11 cellular contexts compared by ENCODE assay signal in genomic region chr6:125014157-125014957, GRCh38. TPM values are rescaled to one million over a fixed set of nuclear protein-coding genes. Genes with fewer than 3 reads are reported as not detected.
DNase-seq lines count a peak whose midpoint lies in the region; ATAC-seq and TF ChIP-seq lines count a peak whose summit lies in the region.
"Had no signal": no experiment of that assay in that cellular context is flagged by ENCODE, and none has a peak within 500 bp of the region (broad histone marks: within the 10 kb centered on the region; RNA-seq: fewer than 3 reads in every experiment).

No MANE protein-coding gene starts in this region.

- H3K36me3 ChIP-seq in osteoblast (ENCODE audit: insufficient read depth, low read length) (peaks cover 3% of the 10 kb centered on the region), aorta (ENCODE audit: control insufficient read depth in 1 of 2, insufficient read depth in 2 of 2, low read length in 1 of 2) (no peaks in the 10 kb centered on the region)

- H4K20me1 ChIP-seq in osteoblast (ENCODE audit: insufficient read depth, low read length), result no peaks in the 10 kb centered on the region

- H3K79me2 ChIP-seq in osteoblast (ENCODE audit: insufficient read depth, low read length), result peaks cover 35% of the 10 kb centered on the region

- intact Hi-C loops in aorta (cut with DNase I), result no loop called here

- ATAC-seq in aorta (ENCODE audit: low FRiP score), result no peak

- peak; percentile 21 for DNase-seq in NCI-H146 (lab: John Stamatoyannopoulos, UW)
- DNase-seq in NCI-H146 treated with DMSO at 0.1 percent for 48 hours (lab: John Stamatoyannopoulos, UW; ENCODE audit: unreplicated experiment), result no peak
- peak; percentile 2 for DNase-seq in NAMALWA (ENCODE audit: low spot score)
- peak; percentile 68 for DNase-seq in dedifferentiated amniotic fluid mesenchymal stem cell (ENCODE audit: extremely low spot score)
- peak; percentile 2 for DNase-seq in osteoblast (ENCODE audit: insufficient read length, low spot score, missing footprints)
- DNase-seq in NCI-H82 (lab: John Stamatoyannopoulos, UW), result no peak
- no peak for DNase-seq in aorta
- no peak for DNase-seq in islet precursor cell
- DNase-seq: effector CD4-positive, alpha-beta T cell; NCI-H2171 treated with DMSO at 0.1 percent for 48 hours; T-helper 9 cell had no signal

- 46 to 56% methylated on average over 1 of the region's 1 CpG for WGBS in aorta, 2 donors

- TF ChIP-seq CTCF in osteoblast (IDR thresholded peaks at IDR 0.05; ENCODE audit: extremely low read depth, low read depth, low read length), result no peak

- H3K4me2 ChIP-seq in osteoblast (ENCODE audit: insufficient read depth, low read length), result peak overlapping the region; percentile 60

- no peaks in the 10 kb centered on the region for H3K9me3 ChIP-seq in osteoblast (ENCODE audit: low read depth, low read length)
- no peaks in the 10 kb centered on the region for H3K9me3 ChIP-seq in aorta (ENCODE audit: control insufficient read depth, low read length)

- H3K27ac ChIP-seq in osteoblast (ENCODE audit: low read depth, low read length) (peak overlapping the region; percentile 36), aorta (ENCODE audit: low read depth in 1 of 2, low read length in 2 of 2) (no peak overlapping the region)

- peaks cover 24% of the 10 kb centered on the region for H3K4me1 ChIP-seq in osteoblast (ENCODE audit: insufficient read depth, low read length)
- peaks cover 0 to 4% of the 10 kb centered on the region in 2 donors for H3K4me1 ChIP-seq in aorta (ENCODE audit: control insufficient read depth in 1 of 2, insufficient read depth in 2 of 2, low read length in 2 of 2)

- no peak overlapping the region for H2AFZ ChIP-seq in osteoblast (ENCODE audit: low read length)

- H3K27me3 ChIP-seq in osteoblast (ENCODE audit: insufficient read depth, low read length), result no peaks in the 10 kb centered on the region
- H3K27me3 ChIP-seq in aorta (ENCODE audit: control insufficient read depth in 1 of 2, insufficient read depth in 2 of 2, low read length in 1 of 2), result no peaks in the 10 kb centered on the region

- H3K4me3 ChIP-seq in osteoblast (ENCODE audit: insufficient read depth, low read length) (no peak overlapping the region), aorta (ENCODE audit: low read length in 2 of 2) (no peak overlapping the region)

RNA-seq across cellular contexts. Expression of gene RNF217, which starts 52.1 kb away (rescaled TPM):
- total RNA-seq in osteoblast (22.8 and 24.8 TPM in 2 replicates), aorta (10 to 100 TPM; 52.6 to 79.5 TPM)
- polyA plus RNA-seq in aorta, result 10 to 100 TPM in 1 of 2 donors, 1 to 10 TPM in 1; 5.0 to 14.2 TPM

Comparison
In these comparisons a context has a peak if more than half of its experiments do, and no peak if none do; other contexts are left out.
1. DNase-seq: peak in NCI-H146 (single experiment), NAMALWA (single experiment), dedifferentiated amniotic fluid mesenchymal stem cell (single experiment) and osteoblast (single experiment); none in NCI-H146 treated with DMSO at 0.1 percent for 48 hours (single experiment), NCI-H82 (single experiment), aorta (0 of 2) and islet precursor cell (single experiment).